Comparison of ENCODE assay signal across 18 cellular contexts in genomic region chr11:71525188-71525937, GRCh38. TPM values are rescaled to one million over a fixed set of nuclear protein-coding genes. Genes with fewer than 3 reads are reported as not detected.
DNase-seq lines count a peak whose midpoint lies in the region; ATAC-seq and TF ChIP-seq lines count a peak whose summit lies in the region.
"Had no signal": no experiment of that assay in that cellular context is flagged by ENCODE, and none has a peak within 500 bp of the region (broad histone marks: within the 10 kb centered on the region; RNA-seq: fewer than 3 reads in every experiment).

No MANE protein-coding gene starts in this region.

- H3K27me3 Mint-ChIP-seq in activated CD8-positive, alpha-beta memory T cell treated with anti-CD3 and anti-CD28 coated beads, Interleukin-2, amount 10 ng/mL, durations not matched to agents 7 days and 5 days = peaks cover 10% of the 10 kb centered on the region
- peaks cover 5% of the 10 kb centered on the region for H3K27me3 Mint-ChIP-seq in activated CD4-positive, alpha-beta T cell treated with anti-CD3 and anti-CD28 coated beads for 36 hours

- H3K27me3 ChIP-seq in PC-9 (ENCODE audit: insufficient read depth, low read depth) (no peaks in the 10 kb centered on the region), right lobe of liver (no peaks in the 10 kb centered on the region)
- H3K27me3 ChIP-seq: BLaER1 treated with 17β-estradiol and CSF1 and Interleukin-3, amounts not matched to agents 10 nM and 100 nM had no signal

- H3K9me3 ChIP-seq in PC-9 (ENCODE audit: insufficient read depth, low read depth) (no peaks in the 10 kb centered on the region), right lobe of liver (no peaks in the 10 kb centered on the region)

- TF ChIP-seq POLR2A in right lobe of liver (IDR thresholded peaks at IDR 0.05) = no peak

- no peaks in the 10 kb centered on the region for H3K4me1 Mint-ChIP-seq in activated CD8-positive, alpha-beta memory T cell treated with anti-CD3 and anti-CD28 coated beads, Interleukin-2, amount 10 ng/mL, durations not matched to agents 7 days and 5 days
- H3K4me1 Mint-ChIP-seq in activated CD4-positive, alpha-beta T cell treated with anti-CD3 and anti-CD28 coated beads for 36 hours = no peaks in the 10 kb centered on the region

- H3K4me3 ChIP-seq in PC-9 (no peak overlapping the region), right lobe of liver (no peak overlapping the region)
- H3K4me3 ChIP-seq: BLaER1 treated with 17β-estradiol and CSF1 and Interleukin-3, amounts not matched to agents 10 nM and 100 nM; K562 had no signal

- 60% methylated on average over 2 of the region's 3 CpGs for WGBS in right lobe of liver (ENCODE audit: insufficient coverage, low coverage, low lambda C conversion rate, missing lambda C conversion rate)

- no peak for ATAC-seq in activated CD8-positive, alpha-beta memory T cell treated with anti-CD3 and anti-CD28 coated beads, Interleukin-2, amount 10 ng/mL, durations not matched to agents 7 days and 5 days
- ATAC-seq in right lobe of liver = peak; percentile 3 to 51 (median 15)
- ATAC-seq in HG03378 (IDR thresholded peaks at IDR 0.05; ENCODE audit: unreplicated experiment) = no peak
- ATAC-seq in activated CD4-positive, alpha-beta T cell treated with anti-CD3 and anti-CD28 coated beads for 36 hours = no peak

- no peaks in the 10 kb centered on the region for H3K9me2 ChIP-seq in PC-9 (ENCODE audit: insufficient read depth)

- H3K4me3 Mint-ChIP-seq in activated CD8-positive, alpha-beta memory T cell treated with anti-CD3 and anti-CD28 coated beads, Interleukin-2, amount 10 ng/mL, durations not matched to agents 7 days and 5 days = no peak overlapping the region
- H3K4me3 Mint-ChIP-seq in activated CD4-positive, alpha-beta T cell treated with anti-CD3 and anti-CD28 coated beads for 36 hours = no peak overlapping the region
- H3K4me3 Mint-ChIP-seq: CD4-positive, alpha-beta T cell; HFFc6 had no signal

- H4K20me1 ChIP-seq in PC-9 (ENCODE audit: insufficient read depth) = no peaks in the 10 kb centered on the region
- H4K20me1 ChIP-seq: BLaER1 treated with 17β-estradiol and CSF1 and Interleukin-3, amounts not matched to agents 10 nM and 100 nM had no signal

- TF ChIP-seq CTCF in PC-9 (conservative IDR thresholded peaks at IDR 0.05) = no peak
- TF ChIP-seq CTCF in right lobe of liver (IDR thresholded peaks at IDR 0.05) = no peak

- DNase-seq in activated CD8-positive, alpha-beta memory T cell treated with anti-CD3 and anti-CD28 coated beads for 24 hours = peak; percentile 19
- no peak for DNase-seq in activated CD8-positive, alpha-beta memory T cell treated with anti-CD3 and anti-CD28 coated beads, Interleukin-2, amount 10 ng/mL, durations not matched to agents 7 days and 5 days
- DNase-seq in PC-9 (peak in 1 of 2 experiments; percentile 45), right lobe of liver (peak in 1 of 3 donors; percentile 3), DMS114 treated with DMSO at 0.1 percent for 48 hours (lab: John Stamatoyannopoulos, UW; ENCODE audit: unreplicated experiment) (no peak)
- DNase-seq in activated CD4-positive, alpha-beta T cell treated with anti-CD3 and anti-CD28 coated beads for 36 hours = no peak
- DNase-seq: AML-193; Calu3; CD4-positive, alpha-beta T cell; DMS153; GF-D8; HCEC 1CT; HFFc6 had no signal

- H3K36me3 Mint-ChIP-seq in activated CD8-positive, alpha-beta memory T cell treated with anti-CD3 and anti-CD28 coated beads, Interleukin-2, amount 10 ng/mL, durations not matched to agents 7 days and 5 days = no peaks in the 10 kb centered on the region
- no peaks in the 10 kb centered on the region for H3K36me3 Mint-ChIP-seq in activated CD4-positive, alpha-beta T cell treated with anti-CD3 and anti-CD28 coated beads for 36 hours (ENCODE audit: low read depth)

- no peaks in the 10 kb centered on the region for H3K36me3 ChIP-seq in PC-9 (ENCODE audit: low read depth)
- no peaks in the 10 kb centered on the region for H3K36me3 ChIP-seq in right lobe of liver

- BruUV-seq in PC-9 (replicated peaks; lab: Mats Ljungman, UMichigan) = no TSS peak

- no peak overlapping the region for H2AFZ ChIP-seq in PC-9

- H3K4me2 ChIP-seq in PC-9 = peak overlapping the region; percentile 32
- H3K4me2 ChIP-seq: BLaER1 treated with 17β-estradiol and CSF1 and Interleukin-3, amounts not matched to agents 10 nM and 100 nM had no signal

- peaks cover 10% of the 10 kb centered on the region for H3F3A ChIP-seq in PC-9 (ENCODE audit: insufficient read depth, low read depth)

- H3K79me2 ChIP-seq in PC-9 (ENCODE audit: low read depth) = no peaks in the 10 kb centered on the region

- CTCF ChIA-PET in activated CD8-positive, alpha-beta memory T cell treated with anti-CD3 and anti-CD28 coated beads, Interleukin-2, amount 10 ng/mL, durations not matched to agents 7 days and 5 days (lab: Charles Lee) = no interaction called here
- CTCF ChIA-PET in PC-9 (lab: Charles Lee) = no interaction called here
- CTCF ChIA-PET in activated CD4-positive, alpha-beta T cell treated with anti-CD3 and anti-CD28 coated beads for 36 hours (lab: Charles Lee) = interaction anchor here (0.6 kb wide), 1 partner anchor 104 kb away, joined by 3 read pairs; no protein-coding TSS in a partner anchor

- H3K9me3 Mint-ChIP-seq in activated CD8-positive, alpha-beta memory T cell treated with anti-CD3 and anti-CD28 coated beads, Interleukin-2, amount 10 ng/mL, durations not matched to agents 7 days and 5 days (ENCODE audit: low read depth) = no peaks in the 10 kb centered on the region
- H3K9me3 Mint-ChIP-seq in activated CD4-positive, alpha-beta T cell treated with anti-CD3 and anti-CD28 coated beads for 36 hours (ENCODE audit: low read depth) = peaks cover 2% of the 10 kb centered on the region
- H3K9me3 Mint-ChIP-seq: HFFc6 had no signal

- POLR2A ChIA-PET in PC-9 (lab: Charles Lee; ENCODE audit: unreplicated experiment) = no interaction called here
- POLR2A ChIA-PET in activated CD4-positive, alpha-beta T cell treated with anti-CD3 and anti-CD28 coated beads for 36 hours (lab: Charles Lee) = no interaction called here

- H3K27ac Mint-ChIP-seq in activated CD8-positive, alpha-beta memory T cell treated with anti-CD3 and anti-CD28 coated beads, Interleukin-2, amount 10 ng/mL, durations not matched to agents 7 days and 5 days = no peak overlapping the region
- no peak overlapping the region for H3K27ac Mint-ChIP-seq in activated CD4-positive, alpha-beta T cell treated with anti-CD3 and anti-CD28 coated beads for 36 hours
- H3K27ac Mint-ChIP-seq: CD4-positive, alpha-beta T cell; HFFc6 had no signal

- intact Hi-C loops in PC-9 (cut with micrococcal nuclease; ENCODE audit: unreplicated experiment) = no loop called here
- intact Hi-C loops in right lobe of liver (cut with DNase I) = no loop called here
- intact Hi-C loops in activated CD4-positive, alpha-beta T cell treated with anti-CD3 and anti-CD28 coated beads for 36 hours (cut with DNase I, micrococcal nuclease) = no loop called here

- no peak overlapping the region for H3K27ac ChIP-seq in PC-9
- peak overlapping the region; percentile 72 to 79 (median 76) for H3K27ac ChIP-seq in right lobe of liver
- H3K27ac ChIP-seq: 22Rv1; BLaER1 treated with 17β-estradiol and CSF1 and Interleukin-3, amounts not matched to agents 10 nM and 100 nM had no signal

- H3K4me1 ChIP-seq in PC-9 (replicated peaks; ENCODE audit: insufficient read depth) (peaks cover 13% of the 10 kb centered on the region; the same call in 1 of the 2 replicates), right lobe of liver (peaks cover 0 to 26% (median 11%) of the 10 kb centered on the region in 4 donors)

RNA-seq across cellular contexts. Expression of gene KRTAP5-7, which starts 1.7 kb away (rescaled TPM):
- total RNA-seq in activated CD8-positive, alpha-beta memory T cell treated with anti-CD3 and anti-CD28 coated beads, Interleukin-2, amount 10 ng/mL, durations not matched to agents 7 days and 5 days = not detected
- total RNA-seq in PC-9 (2021) (not detected in 2 replicates), right lobe of liver (1 to 10 TPM in 1 of 6 experiments, under 1 TPM in 3, not detected in 2; 0.18 to 3.9 (median 0.23) TPM)
- total RNA-seq in activated CD4-positive, alpha-beta T cell treated with anti-CD3 and anti-CD28 coated beads for 36 hours = under 1 TPM in 1 of 2 experiments, not detected in 1; 0.16 TPM
- total RNA-seq: Calu3; CD4-positive, alpha-beta T cell; H4; HFFc6; K562 had no signal

RNA-seq across cellular contexts. Expression of gene KRTAP5-8, which starts 12.5 kb away (rescaled TPM):
- total RNA-seq in activated CD8-positive, alpha-beta memory T cell treated with anti-CD3 and anti-CD28 coated beads, Interleukin-2, amount 10 ng/mL, durations not matched to agents 7 days and 5 days = not detected
- total RNA-seq in PC-9 (2021) (not detected in 2 replicates), right lobe of liver (under 1 TPM in 1 of 6 experiments, not detected in 5; 0.24 TPM)
- not detected for total RNA-seq in activated CD4-positive, alpha-beta T cell treated with anti-CD3 and anti-CD28 coated beads for 36 hours
- total RNA-seq: Calu3; CD4-positive, alpha-beta T cell; H4; HFFc6; K562 had no signal

RNA-seq across cellular contexts. Expression of gene KRTAP5-9, which starts 22.9 kb away (rescaled TPM):
- not detected for total RNA-seq in activated CD8-positive, alpha-beta memory T cell treated with anti-CD3 and anti-CD28 coated beads, Interleukin-2, amount 10 ng/mL, durations not matched to agents 7 days and 5 days
- total RNA-seq in PC-9 (2021) (not detected in 2 replicates), right lobe of liver (under 1 TPM in 2 of 6 experiments, not detected in 4; 0.17 to 0.38 TPM)
- total RNA-seq in activated CD4-positive, alpha-beta T cell treated with anti-CD3 and anti-CD28 coated beads for 36 hours = under 1 TPM in 1 of 2 experiments, not detected in 1; 0.21 TPM
- total RNA-seq: Calu3, H4, K562 had no signal

RNA-seq across cellular contexts. Expression of gene KRTAP5-10, which starts 40.0 kb away (rescaled TPM):
- total RNA-seq in activated CD8-positive, alpha-beta memory T cell treated with anti-CD3 and anti-CD28 coated beads, Interleukin-2, amount 10 ng/mL, durations not matched to agents 7 days and 5 days = not detected
- total RNA-seq in PC-9 (2021) (not detected in 2 replicates), right lobe of liver (under 1 TPM in 3 of 6 experiments, not detected in 3; 0.17 to 0.18 (median 0.18) TPM)
- total RNA-seq in activated CD4-positive, alpha-beta T cell treated with anti-CD3 and anti-CD28 coated beads for 36 hours = not detected
- total RNA-seq: Calu3; CD4-positive, alpha-beta T cell; H4; HFFc6; K562 had no signal

RNA-seq across cellular contexts. Expression of gene KRTAP5-11, which starts 57.3 kb away (rescaled TPM):
- not detected for total RNA-seq in activated CD8-positive, alpha-beta memory T cell treated with anti-CD3 and anti-CD28 coated beads, Interleukin-2, amount 10 ng/mL, durations not matched to agents 7 days and 5 days
- total RNA-seq in PC-9 (2021) (not detected in 2 replicates), right lobe of liver (not detected)
- total RNA-seq in activated CD4-positive, alpha-beta T cell treated with anti-CD3 and anti-CD28 coated beads for 36 hours = not detected
- total RNA-seq: Calu3; CD4-positive, alpha-beta T cell; H4; HFFc6; K562 had no signal

Comparison
In these comparisons a context has a peak if more than half of its experiments do, and no peak if none do; other contexts are left out.
1. ATAC-seq: peak in right lobe of liver (4 of 4); none in activated CD8-positive, alpha-beta memory T cell treated with anti-CD3 and anti-CD28 coated beads, Interleukin-2, amount 10 ng/mL, durations not matched to agents 7 days and 5 days (single experiment), HG03378 (single experiment) and activated CD4-positive, alpha-beta T cell treated with anti-CD3 and anti-CD28 coated beads for 36 hours (single experiment).